Comparison of ENCODE assay signal across 2 cellular contexts in the genomic region with DNA sequence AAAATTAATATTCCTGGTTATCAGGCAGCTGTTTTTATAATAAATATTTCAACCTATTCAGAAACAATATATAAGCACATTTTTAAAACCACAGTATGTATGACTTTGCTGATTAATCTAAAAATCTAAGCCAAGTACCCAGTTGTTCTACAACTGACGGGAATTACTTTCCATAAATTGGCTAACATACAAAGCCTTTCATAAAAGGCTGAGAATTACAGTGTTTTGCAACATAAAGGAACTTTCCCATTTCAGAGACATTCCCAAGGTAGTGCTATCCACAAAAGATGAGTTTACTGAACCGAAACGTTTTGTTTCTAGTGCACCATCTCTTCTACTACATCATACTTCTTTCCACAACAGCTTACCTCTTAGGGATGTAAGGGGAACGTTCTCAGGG.
TF ChIP-seq lines count a peak whose summit lies in the region.

No MANE protein-coding gene starts in this region.

TF ChIP-seq in GM12878, 131 proteins besides CTCF, POLR2A, EP300 and RAD21 (continues in another document):
- TF ChIP-seq, protein P1, sequence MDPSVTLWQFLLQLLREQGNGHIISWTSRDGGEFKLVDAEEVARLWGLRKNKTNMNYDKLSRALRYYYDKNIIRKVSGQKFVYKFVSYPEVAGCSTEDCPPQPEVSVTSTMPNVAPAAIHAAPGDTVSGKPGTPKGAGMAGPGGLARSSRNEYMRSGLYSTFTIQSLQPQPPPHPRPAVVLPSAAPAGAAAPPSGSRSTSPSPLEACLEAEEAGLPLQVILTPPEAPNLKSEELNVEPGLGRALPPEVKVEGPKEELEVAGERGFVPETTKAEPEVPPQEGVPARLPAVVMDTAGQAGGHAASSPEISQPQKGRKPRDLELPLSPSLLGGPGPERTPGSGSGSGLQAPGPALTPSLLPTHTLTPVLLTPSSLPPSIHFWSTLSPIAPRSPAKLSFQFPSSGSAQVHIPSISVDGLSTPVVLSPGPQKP (IDR thresholded peaks at IDR 0.05; ENCODE audit: low read depth, low read length): no peak
- no peak for TF ChIP-seq ZNF592 (IDR thresholded peaks at IDR 0.05)
- no peak for TF ChIP-seq RBBP5 (conservative IDR thresholded peaks at IDR 0.05)
- TF ChIP-seq CREB1 (IDR thresholded peaks at IDR 0.05; ENCODE audit: low read depth): no peak
- no peak for TF ChIP-seq ZNF384 (IDR thresholded peaks at IDR 0.05; ENCODE audit: borderline replicate concordance, low read depth, low read length)
- TF ChIP-seq HDAC2 (IDR thresholded peaks at IDR 0.05): no peak
- no peak for TF ChIP-seq ZBTB33 (IDR thresholded peaks at IDR 0.05)
- TF ChIP-seq MXI1 (IDR thresholded peaks at IDR 0.05; ENCODE audit: low read depth, low read length): no peak
- TF ChIP-seq SMARCA5 (IDR thresholded peaks at IDR 0.05): no peak
- no peak for TF ChIP-seq TCF7 (IDR thresholded peaks at IDR 0.05; ENCODE audit: borderline replicate concordance)
- TF ChIP-seq IRF4 (IDR thresholded peaks at IDR 0.05; ENCODE audit: low read depth, low read length): no peak
- TF ChIP-seq CHD2 (IDR thresholded peaks at IDR 0.05; ENCODE audit: borderline replicate concordance, low read depth, low read length): no peak
- TF ChIP-seq HDGF (IDR thresholded peaks at IDR 0.05): no peak
- no peak for TF ChIP-seq ASH2L (IDR thresholded peaks at IDR 0.05; ENCODE audit: borderline replicate concordance, low read depth)
- TF ChIP-seq CEBPB (IDR thresholded peaks at IDR 0.05; ENCODE audit: borderline replicate concordance in 1 of 2, low read depth in 2 of 2, low read length in 2 of 2): no peak
- TF ChIP-seq, protein P2, sequence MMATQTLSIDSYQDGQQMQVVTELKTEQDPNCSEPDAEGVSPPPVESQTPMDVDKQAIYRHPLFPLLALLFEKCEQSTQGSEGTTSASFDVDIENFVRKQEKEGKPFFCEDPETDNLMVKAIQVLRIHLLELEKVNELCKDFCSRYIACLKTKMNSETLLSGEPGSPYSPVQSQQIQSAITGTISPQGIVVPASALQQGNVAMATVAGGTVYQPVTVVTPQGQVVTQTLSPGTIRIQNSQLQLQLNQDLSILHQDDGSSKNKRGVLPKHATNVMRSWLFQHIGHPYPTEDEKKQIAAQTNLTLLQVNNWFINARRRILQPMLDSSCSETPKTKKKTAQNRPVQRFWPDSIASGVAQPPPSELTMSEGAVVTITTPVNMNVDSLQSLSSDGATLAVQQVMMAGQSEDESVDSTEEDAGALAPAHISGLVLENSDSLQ (IDR thresholded peaks at IDR 0.05): no peak

TF ChIP-seq in SK-N-SH, 30 proteins besides CTCF, POLR2A, EP300 and RAD21:
- TF ChIP-seq MXI1 (IDR thresholded peaks at IDR 0.05; ENCODE audit: low read depth, low read length) (no peak), REST (IDR thresholded peaks at IDR 0.05; ENCODE audit: low read depth, low read length) (no peak), MEF2A (IDR thresholded peaks at IDR 0.05; ENCODE audit: borderline replicate concordance, low read depth) (no peak), FOXM1 (IDR thresholded peaks at IDR 0.05; ENCODE audit: low read depth) (no peak)
TF ChIP-seq in SK-N-SH: peak in this region for 0.
